Comparison of ENCODE assay signal across 1 cellular context in the genomic region with DNA sequence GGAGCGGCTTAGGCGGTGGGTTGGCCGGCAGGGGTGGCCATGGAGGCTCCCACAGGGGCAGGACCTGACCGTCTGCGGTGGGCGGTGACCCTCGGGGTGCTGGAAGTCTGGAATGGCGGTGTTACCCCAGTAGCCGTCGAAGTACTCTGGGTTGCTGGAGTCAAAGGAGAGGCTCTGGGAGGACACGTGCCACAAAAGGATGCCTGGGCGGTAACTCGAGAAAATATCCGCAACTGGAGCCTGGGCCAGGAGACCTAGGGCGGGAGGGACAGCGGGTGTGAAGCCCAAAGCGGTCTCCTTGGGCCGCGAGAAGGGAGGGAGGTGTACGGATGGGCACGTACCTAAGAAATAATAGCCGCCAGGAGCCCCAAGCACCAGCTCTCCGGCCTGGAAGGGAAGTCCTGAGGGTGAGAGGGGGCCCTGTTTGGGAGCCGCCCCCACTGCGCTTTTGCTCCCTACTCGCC.
TF ChIP-seq lines count a peak whose summit lies in the region.

No MANE protein-coding gene starts in this region.

TF ChIP-seq in A549, 52 proteins besides CTCF, POLR2A, EP300 and RAD21 (continued from another document):
- TF ChIP-seq HOXB13 (CRISPR knock-in tag; IDR thresholded peaks at IDR 0.05; ENCODE audit: low read depth), result no peak
